Comparison of ENCODE assay signal across 1 cellular context in the genomic region with DNA sequence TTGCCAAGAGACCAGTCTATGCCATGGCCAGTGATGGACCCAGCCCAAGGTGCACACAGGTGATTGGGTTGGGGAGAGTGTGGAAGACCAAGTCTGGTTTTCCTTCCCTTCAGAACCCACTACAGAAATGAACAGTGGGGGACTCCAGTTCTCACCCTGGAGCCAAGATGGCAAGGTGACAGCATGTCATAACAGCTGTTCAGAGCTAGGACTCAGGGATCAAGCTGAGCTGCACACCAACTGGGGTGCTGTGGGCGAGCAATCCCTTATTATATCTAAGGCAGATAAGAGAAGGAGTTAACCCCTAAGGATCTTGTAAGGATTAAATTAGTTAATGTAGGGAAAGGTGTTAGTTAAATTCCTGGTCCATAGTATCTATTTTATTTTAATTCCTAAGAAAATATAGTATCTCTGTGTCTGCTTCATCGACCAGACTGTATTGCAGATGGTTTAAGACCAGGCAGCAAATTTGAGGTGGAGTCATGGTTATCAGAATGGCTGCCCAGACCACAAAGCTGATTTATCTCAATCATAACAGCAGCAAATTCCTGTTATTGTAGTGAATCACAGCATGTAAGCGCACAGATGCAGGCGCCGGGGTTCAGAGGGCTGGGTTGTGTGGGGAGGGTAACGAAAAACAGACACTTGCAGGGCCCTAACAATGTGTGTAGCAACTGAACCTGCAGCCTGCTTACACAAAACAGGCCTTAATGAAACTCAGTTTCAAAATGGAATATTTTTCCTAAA.
TF ChIP-seq lines count a peak whose summit lies in the region.

No MANE protein-coding gene starts in this region.

TF ChIP-seq in SK-N-SH, 30 proteins besides CTCF, POLR2A, EP300 and RAD21 (continued from another document):
- TF ChIP-seq, protein P1, sequence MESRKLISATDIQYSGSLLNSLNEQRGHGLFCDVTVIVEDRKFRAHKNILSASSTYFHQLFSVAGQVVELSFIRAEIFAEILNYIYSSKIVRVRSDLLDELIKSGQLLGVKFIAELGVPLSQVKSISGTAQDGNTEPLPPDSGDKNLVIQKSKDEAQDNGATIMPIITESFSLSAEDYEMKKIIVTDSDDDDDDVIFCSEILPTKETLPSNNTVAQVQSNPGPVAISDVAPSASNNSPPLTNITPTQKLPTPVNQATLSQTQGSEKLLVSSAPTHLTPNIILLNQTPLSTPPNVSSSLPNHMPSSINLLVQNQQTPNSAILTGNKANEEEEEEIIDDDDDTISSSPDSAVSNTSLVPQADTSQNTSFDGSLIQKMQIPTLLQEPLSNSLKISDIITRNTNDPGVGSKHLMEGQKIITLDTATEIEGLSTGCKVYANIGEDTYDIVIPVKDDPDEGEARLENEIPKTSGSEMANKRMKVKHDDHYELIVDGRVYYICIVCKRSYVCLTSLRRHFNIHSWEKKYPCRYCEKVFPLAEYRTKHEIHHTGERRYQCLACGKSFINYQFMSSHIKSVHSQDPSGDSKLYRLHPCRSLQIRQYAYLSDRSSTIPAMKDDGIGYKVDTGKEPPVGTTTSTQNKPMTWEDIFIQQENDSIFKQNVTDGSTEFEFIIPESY (IDR thresholded peaks at IDR 0.05; ENCODE audit: borderline replicate concordance, low read depth): peak; percentile 60; the same call in 1 of the 2 replicates
- TF ChIP-seq PBX3 (IDR thresholded peaks at IDR 0.05): peak; percentile 86
- TF ChIP-seq FOXM1 (IDR thresholded peaks at IDR 0.05; ENCODE audit: low read depth): no peak
- TF ChIP-seq, protein P2, sequence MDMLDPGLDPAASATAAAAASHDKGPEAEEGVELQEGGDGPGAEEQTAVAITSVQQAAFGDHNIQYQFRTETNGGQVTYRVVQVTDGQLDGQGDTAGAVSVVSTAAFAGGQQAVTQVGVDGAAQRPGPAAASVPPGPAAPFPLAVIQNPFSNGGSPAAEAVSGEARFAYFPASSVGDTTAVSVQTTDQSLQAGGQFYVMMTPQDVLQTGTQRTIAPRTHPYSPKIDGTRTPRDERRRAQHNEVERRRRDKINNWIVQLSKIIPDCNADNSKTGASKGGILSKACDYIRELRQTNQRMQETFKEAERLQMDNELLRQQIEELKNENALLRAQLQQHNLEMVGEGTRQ (IDR thresholded peaks at IDR 0.05; ENCODE audit: borderline replicate concordance, low read depth, low read length): no peak
- no peak for TF ChIP-seq ELF1 (IDR thresholded peaks at IDR 0.05)
- TF ChIP-seq TCF12 (IDR thresholded peaks at IDR 0.05): peak; percentile 95
- TF ChIP-seq, protein P3, sequence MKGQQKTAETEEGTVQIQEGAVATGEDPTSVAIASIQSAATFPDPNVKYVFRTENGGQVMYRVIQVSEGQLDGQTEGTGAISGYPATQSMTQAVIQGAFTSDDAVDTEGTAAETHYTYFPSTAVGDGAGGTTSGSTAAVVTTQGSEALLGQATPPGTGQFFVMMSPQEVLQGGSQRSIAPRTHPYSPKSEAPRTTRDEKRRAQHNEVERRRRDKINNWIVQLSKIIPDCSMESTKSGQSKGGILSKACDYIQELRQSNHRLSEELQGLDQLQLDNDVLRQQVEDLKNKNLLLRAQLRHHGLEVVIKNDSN (IDR thresholded peaks at IDR 0.05; ENCODE audit: borderline replicate concordance, low read depth): no peak
- peak; percentile 63; the same call in 1 of the 2 replicates for TF ChIP-seq JUND (IDR thresholded peaks at IDR 0.05)
- TF ChIP-seq, protein P4, sequence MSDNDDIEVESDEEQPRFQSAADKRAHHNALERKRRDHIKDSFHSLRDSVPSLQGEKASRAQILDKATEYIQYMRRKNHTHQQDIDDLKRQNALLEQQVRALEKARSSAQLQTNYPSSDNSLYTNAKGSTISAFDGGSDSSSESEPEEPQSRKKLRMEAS (IDR thresholded peaks at IDR 0.05; ENCODE audit: low read depth): 0 out of 2 replicates have a peak, but pooled peaks have one; percentile 32
- no peak for TF ChIP-seq REST (IDR thresholded peaks at IDR 0.05; ENCODE audit: low read depth, low read length)
- no peak for TF ChIP-seq YY1 (IDR thresholded peaks at IDR 0.05; ENCODE audit: low read depth)
- TF ChIP-seq, protein P5, sequence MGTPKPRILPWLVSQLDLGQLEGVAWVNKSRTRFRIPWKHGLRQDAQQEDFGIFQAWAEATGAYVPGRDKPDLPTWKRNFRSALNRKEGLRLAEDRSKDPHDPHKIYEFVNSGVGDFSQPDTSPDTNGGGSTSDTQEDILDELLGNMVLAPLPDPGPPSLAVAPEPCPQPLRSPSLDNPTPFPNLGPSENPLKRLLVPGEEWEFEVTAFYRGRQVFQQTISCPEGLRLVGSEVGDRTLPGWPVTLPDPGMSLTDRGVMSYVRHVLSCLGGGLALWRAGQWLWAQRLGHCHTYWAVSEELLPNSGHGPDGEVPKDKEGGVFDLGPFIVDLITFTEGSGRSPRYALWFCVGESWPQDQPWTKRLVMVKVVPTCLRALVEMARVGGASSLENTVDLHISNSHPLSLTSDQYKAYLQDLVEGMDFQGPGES (IDR thresholded peaks at IDR 0.05; ENCODE audit: low read depth, low read length): no peak
- no peak for TF ChIP-seq SMC3 (IDR thresholded peaks at IDR 0.05; ENCODE audit: low read depth, low read length)
- no peak for TF ChIP-seq GABPA (IDR thresholded peaks at IDR 0.05; ENCODE audit: low read depth)
- TF ChIP-seq TAF1 (IDR thresholded peaks at IDR 0.05; ENCODE audit: borderline replicate concordance, low read depth, low read length): no peak
- TF ChIP-seq RXRA (IDR thresholded peaks at IDR 0.05; ENCODE audit: borderline replicate concordance, low read depth): 0 out of 2 replicates have a peak, but pooled peaks have one; percentile 31
- peak; percentile 77 for TF ChIP-seq POLR2AphosphoS5 (IDR thresholded peaks at IDR 0.05; ENCODE audit: low read depth, low read length)
- peak; percentile 14; the same call in 1 of the 2 replicates for TF ChIP-seq MXI1 (IDR thresholded peaks at IDR 0.05; ENCODE audit: low read depth, low read length)
- TF ChIP-seq NRF1 (IDR thresholded peaks at IDR 0.05; ENCODE audit: low read depth, low read length): no peak
- TF ChIP-seq CHD2 (IDR thresholded peaks at IDR 0.05; ENCODE audit: low read length, partially characterized antibody): peak; percentile 74
- TF ChIP-seq MEF2A (IDR thresholded peaks at IDR 0.05; ENCODE audit: borderline replicate concordance, low read depth): no peak
